ENCODE assay signal across 10 cellular contexts in the genomic region with DNA sequence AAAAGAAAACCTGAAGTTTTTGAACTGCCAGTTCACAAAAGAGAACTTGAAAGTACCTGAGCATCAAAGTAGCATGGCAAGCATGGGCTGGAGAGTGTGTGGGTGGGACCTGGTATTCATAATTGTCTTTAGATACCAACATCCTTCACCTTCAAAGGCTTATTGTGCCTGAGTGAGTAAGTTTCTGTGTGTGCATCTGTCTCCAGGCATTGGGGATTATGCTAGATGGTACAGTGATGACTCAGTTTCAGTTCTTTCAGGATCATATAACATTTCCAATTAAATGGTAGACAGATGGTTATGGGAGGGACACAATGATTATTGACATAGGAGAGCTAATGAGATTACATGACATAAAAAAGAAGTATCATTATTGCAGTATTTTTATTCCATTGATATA.
A peak's percentile ranks its signal among the peaks of the same experiment; 100 is the strongest.
DNase-seq lines count a peak whose midpoint lies in the region; ATAC-seq, FAIRE-seq and TF ChIP-seq lines count a peak whose summit lies in the region.
"Had no signal": no experiment of that assay in that cellular context is flagged by ENCODE, and none has a peak within 500 bp of the region (broad histone marks: within the 10 kb centered on the region; RNA-seq: fewer than 3 reads in every experiment).

No MANE protein-coding gene starts in this region.

- no peak overlapping the region for H3K9ac ChIP-seq in HepG2 (ENCODE audit: insufficient read depth, low read depth, low read length)

- H3K4me1 ChIP-seq in HepG2 (ENCODE audit: insufficient read depth, low read length) (peaks cover 44% of the 10 kb centered on the region), right lobe of liver (no peaks in the 10 kb centered on the region)

- peaks cover 37 to 43% (median 39%) of the 10 kb centered on the region in 3 donors for H3K4me1 Mint-ChIP-seq in T-cell

- peaks cover 4% of the 10 kb centered on the region for H3K79me2 ChIP-seq in HepG2 (ENCODE audit: insufficient read depth, low read length)

- intact Hi-C loops in HepG2 (cut with micrococcal nuclease; ENCODE audit: unreplicated experiment) = no loop called here
- intact Hi-C loops in right lobe of liver (cut with DNase I) = no loop called here
- intact Hi-C loops in posterior cingulate gyrus (cut with DNase I) = no loop called here

- ATAC-seq in HepG2 (no peak), right lobe of liver (no peak), T-cell (replicated peaks in 1 of 4) (peak; percentile 45 to 83 (median 55))

- H3K9me3 Mint-ChIP-seq in T-cell = no peaks in the 10 kb centered on the region

- no peak overlapping the region for H3K4me2 ChIP-seq in HepG2 (ENCODE audit: low read depth, low read length)

- no peak for TF ChIP-seq RAD21 in HepG2 (CRISPR knock-in tag; IDR thresholded peaks at IDR 0.05)

- no TSS peak for BruUV-seq in HepG2 (replicated peaks; lab: Mats Ljungman, UMichigan)

- no peaks in the 10 kb centered on the region for H4K20me1 ChIP-seq in HepG2 (ENCODE audit: insufficient read depth, low read length)

- POLR2A ChIA-PET in HepG2 (lab: Yijun Ruan, JAX) = no interaction called here
- POLR2A ChIA-PET in T-cell (lab: Charles Lee) = no interaction called here

- peak; percentile 20 for DNase-seq in HepG2 (ENCODE audit: low spot score)
- no peak for DNase-seq in right lobe of liver
- peak in 10 of 34 experiments; percentile 1 to 31 (median 8) for DNase-seq in T-cell
- DNase-seq in hepatic stellate cell (ENCODE audit: low spot score) = peak; percentile 8
- no peak for DNase-seq in posterior cingulate gyrus
- DNase-seq in ureter (ENCODE audit: low spot score) = no peak
- no peak for DNase-seq in SKM-1 (lab: John Stamatoyannopoulos, UW; ENCODE audit: unreplicated experiment)
- no peak for DNase-seq in putamen (ENCODE audit: low spot score)
- DNase-seq: NCI-H2081 treated with DMSO at 0.1 percent for 48 hours, substantia nigra had no signal

- TF ChIP-seq CTCF in HepG2 (CRISPR knock-in tag; IDR thresholded peaks at IDR 0.05) (no peak), right lobe of liver (IDR thresholded peaks at IDR 0.05) (no peak)

- H3K27ac ChIP-seq in HepG2 (ENCODE audit: extremely low read length, insufficient read depth, low read length) (no peak overlapping the region), right lobe of liver (no peak overlapping the region)

- peaks cover 5 to 17% of the 10 kb centered on the region in 2 experiments for H3K36me3 ChIP-seq in HepG2 (replicated peaks in 1 of 2; ENCODE audit: control insufficient read depth in 1 of 2, insufficient read depth in 2 of 2, low read length in 2 of 2)
- H3K36me3 ChIP-seq in right lobe of liver = peaks cover 0 to 17% (median 9%) of the 10 kb centered on the region in 4 donors

- H3K4me3 ChIP-seq in HepG2 (replicated peaks in 1 of 3; ENCODE audit: insufficient read depth in 1 of 3, low read depth in 2 of 3, low read length in 3 of 3) (no peak overlapping the region), right lobe of liver (no peak overlapping the region)

- H3K4me3 Mint-ChIP-seq in T-cell = no peak overlapping the region

- H3K27ac Mint-ChIP-seq in T-cell = peak overlapping the region in 1 of 2 donors; percentile 6

- H3K9me3 ChIP-seq in HepG2 (ENCODE audit: low read length) (no peaks in the 10 kb centered on the region), right lobe of liver (no peaks in the 10 kb centered on the region)

- no peaks in the 10 kb centered on the region for H3K27me3 ChIP-seq in HepG2 (ENCODE audit: control insufficient read depth in 1 of 2, insufficient read depth in 2 of 2, low read length in 2 of 2)
- no peaks in the 10 kb centered on the region for H3K27me3 ChIP-seq in right lobe of liver

- TF ChIP-seq POLR2A in HepG2 (IDR thresholded peaks at IDR 0.05; ENCODE audit: insufficient read depth in 1 of 2, low read depth in 2 of 2, low read length in 2 of 2) = no peak
- TF ChIP-seq POLR2A in right lobe of liver (IDR thresholded peaks at IDR 0.05) = no peak

- TF ChIP-seq EP300 in HepG2 (IDR thresholded peaks at IDR 0.05; ENCODE audit: low read depth in 2 of 2, low read length in 2 of 2) (no peak), HepG2 (CRISPR knock-in tag; IDR thresholded peaks at IDR 0.05; ENCODE audit: borderline replicate concordance) (no peak)

- H3K27me3 Mint-ChIP-seq in T-cell = no peaks in the 10 kb centered on the region

- in situ Hi-C loops in HepG2 (cut with HindIII; ENCODE audit: extremely low pct_ligation_motif_present, low pct_unique_long_range_greater_than_20kb) = no loop called here

- CTCF ChIA-PET in HepG2 (lab: Yijun Ruan, JAX; ENCODE audit: low intra/inter-chr PET ratio, low total read pairs) = no interaction called here
- CTCF ChIA-PET in T-cell (lab: Charles Lee) = no interaction called here

- H3K36me3 Mint-ChIP-seq in T-cell = peaks cover 23% of the 10 kb centered on the region

- no peak for FAIRE-seq in HepG2 (lab: Jason Lieb, UNC)

- no peak overlapping the region for H2AFZ ChIP-seq in HepG2 (ENCODE audit: low read length)

TF ChIP-seq in HepG2, 621 proteins besides CTCF, POLR2A, EP300 and RAD21:
- no peak for TF ChIP-seq HMGXB4 (CRISPR knock-in tag; IDR thresholded peaks at IDR 0.05; ENCODE audit: borderline replicate concordance in 1 of 2, low read depth in 1 of 2)
- TF ChIP-seq ZNF33B (CRISPR knock-in tag; IDR thresholded peaks at IDR 0.05) = no peak
- TF ChIP-seq ZNF530 (CRISPR knock-in tag; IDR thresholded peaks at IDR 0.05; ENCODE audit: low read depth) = no peak
- no peak for TF ChIP-seq MYC (CRISPR knock-in tag; IDR thresholded peaks at IDR 0.05; ENCODE audit: borderline replicate concordance)
- no peak for TF ChIP-seq AHR (CRISPR knock-in tag; IDR thresholded peaks at IDR 0.05)
- TF ChIP-seq SKIL (CRISPR knock-in tag; IDR thresholded peaks at IDR 0.05; ENCODE audit: borderline replicate concordance) = no peak
- TF ChIP-seq, protein P1, sequence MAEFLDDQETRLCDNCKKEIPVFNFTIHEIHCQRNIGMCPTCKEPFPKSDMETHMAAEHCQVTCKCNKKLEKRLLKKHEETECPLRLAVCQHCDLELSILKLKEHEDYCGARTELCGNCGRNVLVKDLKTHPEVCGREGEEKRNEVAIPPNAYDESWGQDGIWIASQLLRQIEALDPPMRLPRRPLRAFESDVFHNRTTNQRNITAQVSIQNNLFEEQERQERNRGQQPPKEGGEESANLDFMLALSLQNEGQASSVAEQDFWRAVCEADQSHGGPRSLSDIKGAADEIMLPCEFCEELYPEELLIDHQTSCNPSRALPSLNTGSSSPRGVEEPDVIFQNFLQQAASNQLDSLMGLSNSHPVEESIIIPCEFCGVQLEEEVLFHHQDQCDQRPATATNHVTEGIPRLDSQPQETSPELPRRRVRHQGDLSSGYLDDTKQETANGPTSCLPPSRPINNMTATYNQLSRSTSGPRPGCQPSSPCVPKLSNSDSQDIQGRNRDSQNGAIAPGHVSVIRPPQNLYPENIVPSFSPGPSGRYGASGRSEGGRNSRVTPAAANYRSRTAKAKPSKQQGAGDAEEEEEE (CRISPR knock-in tag; IDR thresholded peaks at IDR 0.05; ENCODE audit: borderline replicate concordance) = no peak
- no peak for TF ChIP-seq HOXA5 (CRISPR knock-in tag; IDR thresholded peaks at IDR 0.05)
- TF ChIP-seq FOSL1 (CRISPR knock-in tag; IDR thresholded peaks at IDR 0.05; ENCODE audit: borderline replicate concordance) = no peak
- TF ChIP-seq CCAR2 (optimal IDR thresholded peaks at IDR 0.05; ENCODE audit: low read depth, low read length) = no peak
- TF ChIP-seq TGIF2 (CRISPR knock-in tag; IDR thresholded peaks at IDR 0.05) = no peak
- TF ChIP-seq ZNF781 (CRISPR knock-in tag; IDR thresholded peaks at IDR 0.05; ENCODE audit: borderline replicate concordance, not compliant biosample characterization) = no peak
- TF ChIP-seq, protein P2, sequence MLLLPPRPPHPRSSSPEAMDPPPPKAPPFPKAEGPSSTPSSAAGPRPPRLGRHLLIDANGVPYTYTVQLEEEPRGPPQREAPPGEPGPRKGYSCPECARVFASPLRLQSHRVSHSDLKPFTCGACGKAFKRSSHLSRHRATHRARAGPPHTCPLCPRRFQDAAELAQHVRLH (CRISPR knock-in tag; IDR thresholded peaks at IDR 0.05; ENCODE audit: borderline replicate concordance, low read depth) = no peak
- TF ChIP-seq, protein P3, sequence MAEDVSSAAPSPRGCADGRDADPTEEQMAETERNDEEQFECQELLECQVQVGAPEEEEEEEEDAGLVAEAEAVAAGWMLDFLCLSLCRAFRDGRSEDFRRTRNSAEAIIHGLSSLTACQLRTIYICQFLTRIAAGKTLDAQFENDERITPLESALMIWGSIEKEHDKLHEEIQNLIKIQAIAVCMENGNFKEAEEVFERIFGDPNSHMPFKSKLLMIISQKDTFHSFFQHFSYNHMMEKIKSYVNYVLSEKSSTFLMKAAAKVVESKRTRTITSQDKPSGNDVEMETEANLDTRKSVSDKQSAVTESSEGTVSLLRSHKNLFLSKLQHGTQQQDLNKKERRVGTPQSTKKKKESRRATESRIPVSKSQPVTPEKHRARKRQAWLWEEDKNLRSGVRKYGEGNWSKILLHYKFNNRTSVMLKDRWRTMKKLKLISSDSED (CRISPR knock-in tag; IDR thresholded peaks at IDR 0.05) = no peak

Comparison
In these comparisons a context has a peak if more than half of its experiments do, and no peak if none do; other contexts are left out.
1. DNase-seq: peak in HepG2 (single experiment) and hepatic stellate cell (single experiment); none in right lobe of liver (0 of 3), posterior cingulate gyrus (0 of 10), ureter (single experiment), SKM-1 (single experiment) and putamen (single experiment).
2. ATAC-seq: peak in T-cell (4 of 4); none in HepG2 (single experiment) and right lobe of liver (0 of 4).